ENCODE assay signal across 17 cellular contexts in the genomic region with DNA sequence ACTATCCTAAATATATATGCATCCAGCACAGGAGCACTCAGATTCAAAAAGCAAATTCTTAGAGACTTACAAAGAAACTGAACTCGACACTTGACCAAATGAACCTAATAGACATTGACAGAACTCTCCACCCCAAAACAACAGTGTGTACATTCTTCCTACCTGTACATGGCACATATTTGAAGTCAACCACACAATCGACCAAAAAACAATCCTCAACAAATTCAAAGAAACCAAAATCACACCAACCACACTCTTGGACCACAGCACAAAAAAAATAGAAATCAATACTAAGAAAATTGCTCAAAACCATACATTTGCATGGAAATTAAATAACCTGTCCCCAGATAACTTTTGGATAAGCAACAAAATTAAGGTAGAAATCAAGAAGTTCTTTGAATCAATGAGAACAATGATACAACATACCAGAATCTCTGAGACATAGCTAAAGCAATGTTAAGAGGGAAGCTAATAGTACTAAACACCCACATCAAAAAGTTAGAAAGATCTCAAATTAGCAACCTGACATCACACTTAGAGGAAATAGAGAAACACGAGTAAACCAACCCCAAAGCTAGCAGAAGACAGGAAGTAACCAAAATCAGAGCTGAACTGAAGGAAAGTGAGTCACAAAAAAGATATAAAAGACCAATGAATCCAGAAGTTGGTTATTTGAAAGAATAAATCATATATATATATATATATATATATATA. TPM values are rescaled to one million over a fixed set of nuclear protein-coding genes. Genes with fewer than 3 reads are reported as not detected.
DNase-seq lines count a peak whose midpoint lies in the region; ATAC-seq and TF ChIP-seq lines count a peak whose summit lies in the region.
"Had no signal": no experiment of that assay in that cellular context is flagged by ENCODE, and none has a peak within 500 bp of the region (broad histone marks: within the 10 kb centered on the region; RNA-seq: fewer than 3 reads in every experiment).

No MANE protein-coding gene starts in this region.

- no peak overlapping the region for H2BK5ac ChIP-seq in neuronal stem cell (ENCODE audit: low read length)

- no peak overlapping the region for H2AFZ ChIP-seq in neuronal stem cell (ENCODE audit: low read length)

- DNase-seq in AML-193 (lab: John Stamatoyannopoulos, UW) (peak; percentile 7 to 15), SKM-1 treated with dmso at 0.1 percent for 144 hours (lab: John Stamatoyannopoulos, UW; ENCODE audit: unreplicated experiment) (peak; percentile 54), NCI-H524 (lab: John Stamatoyannopoulos, UW) (no peak), left ventricle myocardium superior (no peak), endodermal cell (no peak), neuronal stem cell (ENCODE audit: low spot score) (no peak)
- DNase-seq: erythroblast, glutamatergic neuron, KG1, kidney had no signal

- peak overlapping the region; percentile 83 for H3K4me2 ChIP-seq in DOHH2 (ENCODE audit: low read length)
- no peak overlapping the region for H3K4me2 ChIP-seq in neuronal stem cell (ENCODE audit: insufficient read depth, low read length, poor library complexity, severe bottlenecking)

- peak overlapping the region; percentile 65 for H3K4me3 ChIP-seq in DOHH2 (ENCODE audit: low read length)
- H3K4me3 ChIP-seq in endodermal cell (ENCODE audit: low read length): no peak overlapping the region
- no peak overlapping the region for H3K4me3 ChIP-seq in neuronal stem cell (ENCODE audit: low read length in 2 of 2)
- H3K4me3 ChIP-seq: prostate gland had no signal

- WGBS in endodermal cell (ENCODE audit: insufficient coverage in 1 of 2, insufficient read length in 1 of 2), 2 experiments: 80 to 87% methylated on average over 1 to 3 of the region's 3 CpGs
- no CpG with 5 or more reads among the region's 3 CpGs for WGBS in neuronal stem cell (ENCODE audit: extremely low coverage in 2 of 2, insufficient read length in 2 of 2, insufficient replicate concordance in 1 of 2), 2 donors

- peaks cover 7% of the 10 kb centered on the region for H3K9me3 ChIP-seq in DOHH2 (ENCODE audit: control insufficient read depth, insufficient read depth, low read length)
- peaks cover 13% of the 10 kb centered on the region for H3K9me3 ChIP-seq in endodermal cell (ENCODE audit: control insufficient read depth, low read length)
- no peaks in the 10 kb centered on the region for H3K9me3 ChIP-seq in neuronal stem cell (replicated peaks in 1 of 2; ENCODE audit: control insufficient read depth in 2 of 2, insufficient read depth in 1 of 2, low read depth in 1 of 2, low read length in 2 of 2)
- H3K9me3 ChIP-seq: prostate gland had no signal

- no peak overlapping the region for H3K14ac ChIP-seq in neuronal stem cell (ENCODE audit: low read length)

- no peak overlapping the region for H2BK15ac ChIP-seq in neuronal stem cell (ENCODE audit: low read length)

- peaks cover 27% of the 10 kb centered on the region for H3K4me1 Mint-ChIP-seq in dendritic cell treated with granulocyte-macrophage colony-stimulating factor and Interleukin-4, amounts not matched to agents 40 ng/mL and 50 ng/mL, for 4 days (ENCODE audit: low read depth)
- no peaks in the 10 kb centered on the region for H3K4me1 Mint-ChIP-seq in endodermal cell

- no peak overlapping the region for H4K8ac ChIP-seq in neuronal stem cell (ENCODE audit: low read depth, low read length)

- H3K4me1 ChIP-seq in DOHH2 (ENCODE audit: control insufficient read depth, low read length): peaks cover 34% of the 10 kb centered on the region
- no peaks in the 10 kb centered on the region for H3K4me1 ChIP-seq in endodermal cell (ENCODE audit: control insufficient read depth, insufficient read depth, low read length)
- H3K4me1 ChIP-seq in neuronal stem cell (ENCODE audit: control insufficient read depth in 2 of 2, insufficient read depth in 1 of 2, low read depth in 1 of 2, low read length in 2 of 2): no peaks in the 10 kb centered on the region
- H3K4me1 ChIP-seq: prostate gland had no signal

- H3K27me3 Mint-ChIP-seq in dendritic cell treated with granulocyte-macrophage colony-stimulating factor and Interleukin-4, amounts not matched to agents 40 ng/mL and 50 ng/mL, for 4 days: peaks cover 2% of the 10 kb centered on the region
- H3K27me3 Mint-ChIP-seq in endodermal cell (ENCODE audit: insufficient read depth): peaks cover 7% of the 10 kb centered on the region

- peaks cover 42% of the 10 kb centered on the region for H3K9me3 Mint-ChIP-seq in dendritic cell treated with granulocyte-macrophage colony-stimulating factor and Interleukin-4, amounts not matched to agents 40 ng/mL and 50 ng/mL, for 4 days
- H3K9me3 Mint-ChIP-seq in endodermal cell: peaks cover 36% of the 10 kb centered on the region

- H3K36me3 ChIP-seq in DOHH2 (ENCODE audit: control insufficient read depth, low read length) (no peaks in the 10 kb centered on the region), endodermal cell (ENCODE audit: control insufficient read depth, insufficient read depth, low read length) (no peaks in the 10 kb centered on the region), neuronal stem cell (replicated peaks in 1 of 2; ENCODE audit: control insufficient read depth in 2 of 2, insufficient read depth in 2 of 2, low read length in 2 of 2) (no peaks in the 10 kb centered on the region)
- H3K36me3 ChIP-seq: prostate gland had no signal

- no peak overlapping the region for H2BK12ac ChIP-seq in neuronal stem cell (ENCODE audit: low read length)

- no peak overlapping the region for H2BK120ac ChIP-seq in neuronal stem cell (ENCODE audit: low read depth, low read length)

- intact Hi-C loops in dendritic cell treated with granulocyte-macrophage colony-stimulating factor and Interleukin-4, amounts not matched to agents 40 ng/mL and 50 ng/mL, for 4 days (cut with micrococcal nuclease): no loop called here
- intact Hi-C loops in left ventricle myocardium superior (cut with micrococcal nuclease): no loop called here

- no peak overlapping the region for H3K4ac ChIP-seq in neuronal stem cell (ENCODE audit: low read length)

- H3K79me2 ChIP-seq in DOHH2 (ENCODE audit: control insufficient read depth, low read length): no peaks in the 10 kb centered on the region

- H3K27ac ChIP-seq in DOHH2 (ENCODE audit: low read depth, low read length): peak overlapping the region; percentile 71
- H3K27ac ChIP-seq in endodermal cell (ENCODE audit: low read depth, low read length): no peak overlapping the region
- no peak overlapping the region for H3K27ac ChIP-seq in neuronal stem cell (replicated peaks; ENCODE audit: low read length)
- H3K27ac ChIP-seq: prostate gland had no signal

- H4K20me1 ChIP-seq in DOHH2 (ENCODE audit: control insufficient read depth, insufficient read depth, low read depth, low read length): no peaks in the 10 kb centered on the region

- H3K9me2 ChIP-seq in DOHH2 (replicated peaks; ENCODE audit: control insufficient read depth, low read length): no peaks in the 10 kb centered on the region

- H3K27me3 ChIP-seq in DOHH2 (ENCODE audit: control insufficient read depth, low read length) (no peaks in the 10 kb centered on the region), endodermal cell (ENCODE audit: control insufficient read depth, insufficient read depth, low read length, poor library complexity, severe bottlenecking) (no peaks in the 10 kb centered on the region), neuronal stem cell (ENCODE audit: control insufficient read depth in 3 of 3, insufficient read depth in 3 of 3, low read depth in 1 of 3, low read length in 3 of 3) (no peaks in the 10 kb centered on the region)

- H3K27ac Mint-ChIP-seq in dendritic cell treated with granulocyte-macrophage colony-stimulating factor and Interleukin-4, amounts not matched to agents 40 ng/mL and 50 ng/mL, for 4 days: peak overlapping the region; percentile 54
- H3K27ac Mint-ChIP-seq in endodermal cell: no peak overlapping the region

- no peak for TF ChIP-seq CTCF in DOHH2 (IDR thresholded peaks at IDR 0.05; ENCODE audit: low read depth, low read length, poor library complexity, severe bottlenecking)
- no peak for TF ChIP-seq CTCF in endodermal cell (conservative IDR thresholded peaks at IDR 0.05)

- H3K4me3 Mint-ChIP-seq in dendritic cell treated with granulocyte-macrophage colony-stimulating factor and Interleukin-4, amounts not matched to agents 40 ng/mL and 50 ng/mL, for 4 days: no peak overlapping the region
- H3K4me3 Mint-ChIP-seq in endodermal cell: no peak overlapping the region

- no peak overlapping the region for H2AK5ac ChIP-seq in neuronal stem cell (ENCODE audit: low read depth, low read length)

- no peak overlapping the region for H3K18ac ChIP-seq in neuronal stem cell (ENCODE audit: low read length)

- H3K79me1 ChIP-seq in neuronal stem cell (ENCODE audit: low read depth, low read length): no peaks in the 10 kb centered on the region

- no peak overlapping the region for H3K23ac ChIP-seq in neuronal stem cell (ENCODE audit: low read depth, low read length, poor library complexity)

- no peaks in the 10 kb centered on the region for H3F3A ChIP-seq in DOHH2 (ENCODE audit: control insufficient read depth, insufficient read depth)

- ATAC-seq in left ventricle myocardium superior: no peak

- no peaks in the 10 kb centered on the region for H3K36me3 Mint-ChIP-seq in dendritic cell treated with granulocyte-macrophage colony-stimulating factor and Interleukin-4, amounts not matched to agents 40 ng/mL and 50 ng/mL, for 4 days (ENCODE audit: low read depth)
- H3K36me3 Mint-ChIP-seq in endodermal cell (ENCODE audit: low read depth): no peaks in the 10 kb centered on the region

- no peak overlapping the region for H4K91ac ChIP-seq in neuronal stem cell (ENCODE audit: low read depth, low read length, poor library complexity)

- H3K9ac ChIP-seq in endodermal cell (ENCODE audit: extremely low read depth, low read length, poor library complexity, severe bottlenecking) (no peak overlapping the region), neuronal stem cell (ENCODE audit: low read depth, low read length, poor library complexity) (no peak overlapping the region)

RNA-seq across cellular contexts. Expression of a gene that starts 12.5 kb away (rescaled TPM):
- 0.92 TPM for total RNA-seq in left ventricle myocardium superior
- not detected for total RNA-seq in endodermal cell
- not detected for polyA plus RNA-seq in endodermal cell (2013, experiment 1 of 2)
- not detected for polyA plus RNA-seq in endodermal cell (2013, experiment 2 of 2)
- polyA plus RNA-seq in neuronal stem cell (2013, experiment 1 of 2): not detected
- not detected for polyA plus RNA-seq in neuronal stem cell (2013, experiment 2 of 2)
- total RNA-seq: H1, prostate gland, SK-MEL-5 had no signal
- polyA plus RNA-seq: H1 had no signal

RNA-seq across cellular contexts. Expression of a gene that starts 36.5 kb away (rescaled TPM):
- not detected for total RNA-seq in left ventricle myocardium superior
- not detected for total RNA-seq in endodermal cell
- polyA plus RNA-seq in endodermal cell (2013, experiment 1 of 2): not detected
- polyA plus RNA-seq in endodermal cell (2013, experiment 2 of 2): not detected
- polyA plus RNA-seq in neuronal stem cell (2013, experiment 1 of 2): not detected
- not detected for polyA plus RNA-seq in neuronal stem cell (2013, experiment 2 of 2)
- total RNA-seq: H1, kidney, mononuclear cell, prostate gland, SK-MEL-5, urinary bladder had no signal
- polyA plus RNA-seq: H1, urinary bladder had no signal

Comparison
In these comparisons a context has a peak if more than half of its experiments do, and no peak if none do; other contexts are left out.
1. DNase-seq: peak in AML-193 (2 of 2) and SKM-1 treated with dmso at 0.1 percent for 144 hours (single experiment); none in NCI-H524 (0 of 2), left ventricle myocardium superior (single experiment), endodermal cell (single experiment) and neuronal stem cell (single experiment).